Comparison of ENCODE assay signal across 29 cellular contexts in the genomic region with DNA sequence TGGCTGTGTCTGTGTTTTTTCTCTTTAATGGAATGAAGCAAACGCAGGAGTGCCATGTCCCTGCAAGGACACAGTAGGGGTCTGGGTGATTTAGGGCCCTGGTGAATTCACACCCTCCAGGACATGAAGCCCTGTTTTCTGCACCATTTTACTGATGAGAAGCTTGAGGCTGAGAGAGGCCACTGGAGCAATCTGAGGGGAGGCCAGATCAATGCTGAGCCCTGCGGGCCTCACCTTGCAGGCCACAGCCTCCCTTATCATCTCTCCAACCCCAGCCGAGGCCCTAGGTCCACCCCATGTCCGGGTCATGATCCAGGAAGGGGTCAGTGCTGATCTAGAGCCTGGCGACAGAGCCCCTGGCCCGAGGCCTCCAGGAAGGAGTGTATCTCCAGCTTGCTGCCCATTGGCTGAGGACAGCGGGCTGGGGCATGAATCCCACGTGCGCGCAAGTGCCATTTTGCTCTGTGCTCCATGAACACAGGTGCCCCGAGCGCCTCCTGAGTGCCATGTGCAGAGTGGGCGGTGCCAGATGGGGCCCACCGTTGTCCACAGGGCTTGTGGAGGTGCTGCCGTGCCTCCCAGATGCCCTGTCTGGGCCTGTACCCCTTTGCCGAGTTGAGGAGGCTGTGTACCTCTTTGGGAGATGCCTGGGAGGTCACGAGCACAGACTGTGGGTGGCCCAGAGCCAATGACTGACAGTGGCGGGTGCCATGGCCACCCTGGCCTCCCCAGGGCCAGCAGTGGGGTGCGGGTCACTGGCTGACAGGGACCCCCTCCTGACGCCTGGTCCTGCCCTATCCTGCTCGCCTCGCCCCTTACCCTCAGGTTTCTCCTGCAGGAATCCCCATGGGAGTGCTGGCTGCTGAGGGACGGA. TPM values are rescaled to one million over a fixed set of nuclear protein-coding genes. Genes with fewer than 3 reads are reported as not detected.
DNase-seq lines count a peak whose midpoint lies in the region; ATAC-seq, FAIRE-seq and TF ChIP-seq lines count a peak whose summit lies in the region.
"Had no signal": no experiment of that assay in that cellular context is flagged by ENCODE, and none has a peak within 500 bp of the region (broad histone marks: within the 10 kb centered on the region; RNA-seq: fewer than 3 reads in every experiment).

No MANE protein-coding gene starts in this region.

- no peak overlapping the region for H3K4me3 Mint-ChIP-seq in H9
- H3K4me3 Mint-ChIP-seq: activated CD4-positive, alpha-beta T cell treated with anti-CD3 and anti-CD28 coated beads for 36 hours; activated T-helper 17 cell treated with anti-CD3 and anti-CD28 coated beads, Interleukin-2, amount 50 U/mL, for 72 hours; immature natural killer cell; nephron progenitor cell had no signal

- peak overlapping the region; percentile 73; the same call in 1 of the 2 replicates for H3K14ac ChIP-seq in H9 (ENCODE audit: insufficient read depth, low read length)

- H3K27me3 Mint-ChIP-seq in H9 (ENCODE audit: low read depth) = peaks cover 23% of the 10 kb centered on the region

- no peak overlapping the region for H3K4ac ChIP-seq in H9 (ENCODE audit: low read depth, low read length)

- H3K27me3 ChIP-seq in H9 (ENCODE audit: insufficient read depth, low read length) = no peaks in the 10 kb centered on the region
- peaks cover 86% of the 10 kb centered on the region for H3K27me3 ChIP-seq in osteoblast (ENCODE audit: insufficient read depth, low read length)
- H3K27me3 ChIP-seq: hepatocyte had no signal

- no peak overlapping the region for H4K91ac ChIP-seq in H9 (ENCODE audit: insufficient read length, low read depth, low read length)

- TF ChIP-seq POLR2A in A549 (IDR thresholded peaks at IDR 0.05; ENCODE audit: low read length) = no peak

- no peak overlapping the region for H4K8ac ChIP-seq in H9 (replicated peaks; ENCODE audit: insufficient read length, low read depth, low read length)

- TF ChIP-seq CTCF in A549 (IDR thresholded peaks at IDR 0.05) (no peak), H9 (conservative IDR thresholded peaks at IDR 0.05) (no peak), osteoblast (IDR thresholded peaks at IDR 0.05; ENCODE audit: extremely low read depth, low read depth, low read length) (no peak)

- ATAC-seq in A549 = no peak; a peak in 2 of 6 replicates
- ATAC-seq: activated CD4-positive, alpha-beta T cell treated with anti-CD3 and anti-CD28 coated beads for 36 hours; activated naive CD4-positive, alpha-beta T cell treated with anti-CD3 and anti-CD28 coated beads, Interleukin-2, amount 50 U/mL, for 72 hours; activated T-helper 17 cell treated with anti-CD3 and anti-CD28 coated beads, Interleukin-2, amount 50 U/mL, for 72 hours; gastrocnemius medialis; right cardiac atrium; Right ventricle myocardium inferior had no signal

- no peak overlapping the region for H4K5ac ChIP-seq in H9 (ENCODE audit: insufficient read length, low read depth, low read length)

- no peak for TF ChIP-seq RAD21 in A549 (conservative IDR thresholded peaks at IDR 0.05 in 1 of 2, IDR thresholded peaks at IDR 0.05 in 1 of 2)

- H2BK15ac ChIP-seq in H9 (ENCODE audit: low read depth, low read length) = no peak overlapping the region

- no peak overlapping the region for H2BK12ac ChIP-seq in H9 (ENCODE audit: insufficient read length, low read depth, low read length)

- no peak overlapping the region for H3K27ac Mint-ChIP-seq in H9
- H3K27ac Mint-ChIP-seq: activated CD4-positive, alpha-beta T cell treated with anti-CD3 and anti-CD28 coated beads for 36 hours; activated naive CD4-positive, alpha-beta T cell treated with anti-CD3 and anti-CD28 coated beads, Interleukin-2, amount 50 U/mL, for 72 hours; activated T-helper 17 cell treated with anti-CD3 and anti-CD28 coated beads, Interleukin-2, amount 50 U/mL, for 72 hours; immature natural killer cell; nephron progenitor cell had no signal

- no peak for TF ChIP-seq EP300 in A549 (IDR thresholded peaks at IDR 0.05)

- H3K4me2 ChIP-seq in A549 = peak overlapping the region; percentile 52
- no peak overlapping the region for H3K4me2 ChIP-seq in H9 (ENCODE audit: insufficient read depth, insufficient read length, low read length)
- H3K4me2 ChIP-seq in osteoblast (ENCODE audit: insufficient read depth, low read length) = no peak overlapping the region
- H3K4me2 ChIP-seq: hepatocyte, KMS-11 had no signal

- no peaks in the 10 kb centered on the region for H3K9me3 ChIP-seq in A549
- no peaks in the 10 kb centered on the region for H3K9me3 ChIP-seq in H9 (ENCODE audit: control insufficient read depth, low read depth, low read length)
- H3K9me3 ChIP-seq in osteoblast (ENCODE audit: low read depth, low read length) = no peaks in the 10 kb centered on the region
- H3K9me3 ChIP-seq: gastrocnemius medialis had no signal

- no peak overlapping the region for H3T11ph ChIP-seq in H9 (ENCODE audit: low read length)

- H4K20me1 ChIP-seq in H9 (ENCODE audit: control insufficient read depth, insufficient read depth, insufficient read length) (no peaks in the 10 kb centered on the region), osteoblast (ENCODE audit: insufficient read depth, low read length) (peaks cover 17% of the 10 kb centered on the region)

- H3K9ac ChIP-seq in H9 (ENCODE audit: extremely low read depth, insufficient read length, low read length) = no peak overlapping the region
- H3K9ac ChIP-seq: KMS-11, parathyroid adenoma had no signal

- H3K27ac ChIP-seq in A549 (peak overlapping the region; percentile 77 to 90), H9 (ENCODE audit: insufficient read length, low read depth, low read length) (no peak overlapping the region), osteoblast (ENCODE audit: low read depth, low read length) (no peak overlapping the region)
- H3K27ac ChIP-seq: gastrocnemius medialis, hepatocyte, KMS-11, parathyroid adenoma had no signal

- no peaks in the 10 kb centered on the region for H3K36me3 Mint-ChIP-seq in H9 (ENCODE audit: insufficient read depth in 1 of 3, low read depth in 3 of 3)
- H3K36me3 Mint-ChIP-seq: activated naive CD4-positive, alpha-beta T cell treated with anti-CD3 and anti-CD28 coated beads, Interleukin-2, amount 50 U/mL, for 72 hours; immature natural killer cell had no signal

- H3K4me1 Mint-ChIP-seq in H9 = peaks cover 4 to 6% of the 10 kb centered on the region in 2 experiments; a peak in 2 of 4 replicates
- H3K4me1 Mint-ChIP-seq: activated CD4-positive, alpha-beta T cell treated with anti-CD3 and anti-CD28 coated beads for 36 hours; activated T-helper 17 cell treated with anti-CD3 and anti-CD28 coated beads, Interleukin-2, amount 50 U/mL, for 72 hours had no signal

- H3K4me1 ChIP-seq in A549 (peaks cover 24% of the 10 kb centered on the region), H9 (ENCODE audit: insufficient read depth, low read length) (no peaks in the 10 kb centered on the region), osteoblast (ENCODE audit: insufficient read depth, low read length) (peaks cover 19% of the 10 kb centered on the region)
- H3K4me1 ChIP-seq: parathyroid adenoma had no signal

- H3K36me3 ChIP-seq in osteoblast (ENCODE audit: insufficient read depth, low read length) = no peaks in the 10 kb centered on the region
- H3K36me3 ChIP-seq: gastrocnemius medialis had no signal

- no peak overlapping the region for H3K23ac ChIP-seq in H9 (ENCODE audit: insufficient read length, low read depth, low read length)

- H3K4me3 ChIP-seq in A549 (no peak overlapping the region), osteoblast (ENCODE audit: insufficient read depth, low read length) (no peak overlapping the region)
- H3K4me3 ChIP-seq: gastrocnemius medialis, hepatocyte had no signal

- no peak for FAIRE-seq in A549 (lab: Jason Lieb, UNC)
- FAIRE-seq: bronchial epithelial cell, endometrium had no signal

- no peak overlapping the region for H2BK20ac ChIP-seq in H9 (ENCODE audit: low read depth, low read length, poor library complexity, severe bottlenecking)

- CTCF ChIA-PET in A549 (lab: Yijun Ruan, JAX) = interaction anchor here (0.9 to 1.9 kb wide), 7 partner anchors 11 to 76 kb away, joined by 3 to 8 read pairs (median 4); no protein-coding TSS in a partner anchor

- DNase-seq in A549 (ENCODE audit: low read depth in 1 of 2, low spot score in 1 of 2) (no peak), H9 (no peak), ecto neural progenitor cell (ENCODE audit: low spot score) (peak; percentile 36), osteoblast (ENCODE audit: insufficient read length, low spot score, missing footprints) (peak; percentile 48), T-helper 9 cell (no peak), MV-4-11 (lab: John Stamatoyannopoulos, UW) (no peak)
- DNase-seq in effector CD4-positive, alpha-beta T cell = no peak
- DNase-seq in central memory CD4-positive, alpha-beta T cell = no peak
- DNase-seq: activated CD4-positive, alpha-beta T cell treated with anti-CD3 and anti-CD28 coated beads for 36 hours; C1 segment of cervical spinal cord; cortex of kidney; gastrocnemius medialis; immature natural killer cell; midbrain; NCI-H2081; NCI-H446; nephron progenitor cell; stimulated activated CD4-positive, alpha-beta T cell treated with anti-CD3 and anti-CD28 coated beads, Interleukin-12 subunit alpha, Interleukin-12 subunit beta, amount 100 ng/mL, for 4 hours; stimulated activated CD4-positive, alpha-beta T cell treated with anti-CD3 and anti-CD28 coated beads, Interleukin-4, amount 100 ng/mL, for 1 hour; T-helper 2 cell had no signal

- no peak overlapping the region for H2BK120ac ChIP-seq in H9 (ENCODE audit: low read depth, low read length, poor library complexity, severe bottlenecking)

- H3K79me2 ChIP-seq in H9 (ENCODE audit: insufficient read depth, low read length) (no peaks in the 10 kb centered on the region), osteoblast (ENCODE audit: insufficient read depth, low read length) (no peaks in the 10 kb centered on the region)
- H3K79me2 ChIP-seq: hepatocyte, parathyroid adenoma had no signal

- H3K9me3 Mint-ChIP-seq in H9 = peaks cover 6 to 8% of the 10 kb centered on the region in 2 experiments; a peak in 4 of 5 replicates
- H3K9me3 Mint-ChIP-seq: activated naive CD4-positive, alpha-beta T cell treated with anti-CD3 and anti-CD28 coated beads, Interleukin-2, amount 50 U/mL, for 72 hours; activated T-helper 17 cell treated with anti-CD3 and anti-CD28 coated beads, Interleukin-2, amount 50 U/mL, for 72 hours; immature natural killer cell had no signal

- H3K18ac ChIP-seq in H9 (ENCODE audit: insufficient read length, low read depth, low read length) = no peak overlapping the region

- H2AFZ ChIP-seq in H9 (ENCODE audit: low read length) (no peak overlapping the region), osteoblast (ENCODE audit: low read length) (no peak overlapping the region)
- H2AFZ ChIP-seq: hepatocyte, parathyroid adenoma had no signal

- no peak overlapping the region for H3K56ac ChIP-seq in H9 (ENCODE audit: insufficient read length, low read depth, low read length)

- no peaks in the 10 kb centered on the region for H3K23me2 ChIP-seq in H9 (ENCODE audit: insufficient read length, low read depth, low read length, poor library complexity, severe bottlenecking)

- H2BK5ac ChIP-seq in H9 (ENCODE audit: insufficient read length, low read length) = no peak overlapping the region

- no peak overlapping the region for H2AK5ac ChIP-seq in H9 (ENCODE audit: insufficient read length, low read length)

- H3K79me1 ChIP-seq in H9 (ENCODE audit: insufficient read depth, low read depth, low read length, poor library complexity, severe bottlenecking) = no peaks in the 10 kb centered on the region

- 89% methylated on average over 20 of the region's 23 CpGs for WGBS in A549 (ENCODE audit: missing lambda C conversion rate)
- no CpG with 5 or more reads among the region's 23 CpGs for WGBS in H9 (ENCODE audit: extremely low coverage, insufficient read length, low lambda C conversion rate)

- POLR2A ChIA-PET in A549 (lab: Yijun Ruan, JAX) = interaction anchor here (0.8 to 2.2 kb wide), 5 partner anchors 12 to 44 kb away, joined by 4 to 13 read pairs (median 7); a partner anchor contains a TSS

RNA-seq across cellular contexts. Expression of a gene that starts 32.3 kb away (rescaled TPM):
- polyA plus RNA-seq in A549 (2011; rRNA removed) (22.9 and 24.7 TPM in 2 replicates), A549 (2017; fragmentation: RNase III; extraction: RNeasy Plus Mini Kit Qiagen cat#74134 plus additional on column Dnase treatment) (59.9 to 74.9 TPM (median 73.4 TPM) in 3 replicates)
- polyA plus RNA-seq in A549 (2012; cell fraction: cytosol; rRNA removed) = 40.3 and 47.5 TPM in 2 replicates
- polyA plus RNA-seq in A549 (2012; cell fraction: nucleus; rRNA removed) = 84.6 and 102 TPM in 2 replicates
- polyA minus RNA-seq in A549 (2011; rRNA and poly(A)+ RNA removed) = 17.1 and 25.6 TPM in 2 replicates
- total RNA-seq in H9 (2021) (222 and 231 TPM in 2 replicates), osteoblast (11.6 and 15.6 TPM in 2 replicates)

Comparison
In these comparisons a context has a peak if more than half of its experiments do, and no peak if none do; other contexts are left out.
1. DNase-seq: peak in ecto neural progenitor cell (single experiment) and osteoblast (single experiment); none in A549 (0 of 2), H9 (single experiment), T-helper 9 cell (single experiment), MV-4-11 (single experiment), effector CD4-positive, alpha-beta T cell (single experiment) and central memory CD4-positive, alpha-beta T cell (single experiment).
2. H3K27ac ChIP-seq: peak in A549 (2 of 2); none in H9 (single experiment) and osteoblast (single experiment).
3. RNA of a gene that starts 32.3 kb away (total RNA-seq): 222 to 231 TPM in H9; 11.6 to 15.6 TPM in osteoblast; every median in the first group is over 10 times any median in the second.